1 cellular context compared by ENCODE assay signal in genomic region chr7:77473240-77474005, GRCh38.
TF ChIP-seq lines count a peak whose summit lies in the region.

No MANE protein-coding gene starts in this region.

TF ChIP-seq in IMR-90, 13 proteins besides CTCF, POLR2A, EP300 and RAD21:
- TF ChIP-seq MAFK (IDR thresholded peaks at IDR 0.05; ENCODE audit: low read depth, low read length) (peak; percentile 48; the same call in 1 of the 2 replicates), RCOR1 (IDR thresholded peaks at IDR 0.05; ENCODE audit: insufficient replicate concordance, low read length) (no peak)
